ENCODE assay signal across 1 cellular context in genomic region chr6:21180800-21181337, GRCh38.
TF ChIP-seq lines count a peak whose summit lies in the region.

No MANE protein-coding gene starts in this region.

TF ChIP-seq in GM23338, 12 proteins besides CTCF, POLR2A, EP300 and RAD21 (continued from another document):
- TF ChIP-seq ZNF462 (CRISPR knock-in tag; IDR thresholded peaks at IDR 0.05) (no peak), EZH2phosphoT487 (IDR thresholded peaks at IDR 0.05; ENCODE audit: unreplicated experiment) (no peak), STAT1 (IDR thresholded peaks at IDR 0.05; ENCODE audit: unreplicated experiment) (no peak), ETS1 (IDR thresholded peaks at IDR 0.05) (no peak)
